6 cellular contexts compared by ENCODE assay signal in genomic region chr11:33819278-33819677, GRCh38.
"Had no signal": no experiment of that assay in that cellular context is flagged by ENCODE, and none has a peak within 500 bp of the region (broad histone marks: within the 10 kb centered on the region; RNA-seq: fewer than 3 reads in every experiment).

No MANE protein-coding gene starts in this region.

- H3K4me3 Mint-ChIP-seq: HFFc6, IgD-negative memory B cell had no signal

- DNase-seq: GM23248, GOT3, H7, HFFc6 had no signal

- H3K27ac Mint-ChIP-seq: HFFc6, IgD-negative memory B cell had no signal

- H3K9me3 Mint-ChIP-seq: HFFc6, IgD-negative memory B cell had no signal

- H3K27me3 Mint-ChIP-seq: IgD-negative memory B cell had no signal

- H3K27ac ChIP-seq: GM23248, HL-60 had no signal

- H3K36me3 Mint-ChIP-seq: IgD-negative memory B cell had no signal
